ENCODE assay signal across 8 cellular contexts in the genomic region with DNA sequence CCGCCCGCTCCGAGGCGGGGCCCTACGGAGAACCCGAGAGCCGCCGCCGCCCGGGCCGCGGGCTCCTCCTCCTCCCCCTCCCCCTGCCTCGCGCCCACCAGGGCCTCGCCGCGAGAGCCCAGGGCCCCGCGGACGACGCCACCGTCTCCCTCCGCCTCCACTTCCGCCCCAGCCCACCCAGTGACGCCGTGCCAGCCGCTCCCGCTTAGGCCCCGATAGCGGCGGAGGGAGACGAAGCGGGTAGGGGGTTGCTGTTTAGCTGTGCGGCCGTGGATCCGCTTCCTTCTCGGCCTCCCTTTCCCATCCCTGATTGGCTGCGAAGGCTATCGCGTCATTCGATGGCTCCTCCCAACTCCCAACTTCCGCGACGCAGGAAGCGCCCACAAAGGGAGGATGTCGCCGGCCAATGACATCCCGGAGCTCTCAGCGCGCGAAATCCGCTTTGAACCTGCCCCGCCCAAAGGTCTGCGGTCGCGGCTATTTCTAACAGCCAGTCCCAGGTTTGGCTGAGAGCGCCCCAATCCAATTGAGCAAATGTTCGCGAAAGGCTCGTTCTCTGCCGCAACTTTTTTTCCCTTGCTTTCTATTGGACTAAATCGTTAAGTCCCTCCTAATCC. TPM values are rescaled to one million over a fixed set of nuclear protein-coding genes. Genes with fewer than 3 reads are reported as not detected.
A peak's percentile ranks its signal among the peaks of the same experiment; 100 is the strongest.
DNase-seq lines count a peak whose midpoint lies in the region; ATAC-seq and TF ChIP-seq lines count a peak whose summit lies in the region.

A gene (minus strand): TSS at position 277 of the 617 bp plus-strand sequence. CDS start 304 bp downstream, outside the sequence.

- H3K27me3 ChIP-seq in BLaER1: no peaks in the 10 kb centered on the region

- H4K20me1 ChIP-seq in BLaER1: peaks cover 35% of the 10 kb centered on the region

- peak within 1 kb of the TSS; percentile 94 for H3K9ac ChIP-seq in BLaER1

- ATAC-seq in GM19328 (IDR thresholded peaks at IDR 0.05; ENCODE audit: unreplicated experiment) (peak; percentile 64), HG03520 (IDR thresholded peaks at IDR 0.05; ENCODE audit: unreplicated experiment) (peak; percentile 71), left colon (peak; percentile 86)

- intact Hi-C loops in left colon (cut with DNase I, micrococcal nuclease): no loop called here

- H3K9me3 ChIP-seq in BLaER1: no peaks in the 10 kb centered on the region

- H3K4me3 ChIP-seq in BLaER1: peak within 1 kb of the TSS; percentile 96
- peak within 1 kb of the TSS; percentile 89 for H3K4me3 ChIP-seq in coronary artery

- H3K27me3 Mint-ChIP-seq in activated CD4-positive, alpha-beta T cell treated with anti-CD3 and anti-CD28 coated beads, Interleukin-2, amount 10 ng/mL, durations not matched to agents 7 days and 5 days: no peaks in the 10 kb centered on the region

- peaks cover 49% of the 10 kb centered on the region for H3K36me3 Mint-ChIP-seq in activated CD4-positive, alpha-beta T cell treated with anti-CD3 and anti-CD28 coated beads, Interleukin-2, amount 10 ng/mL, durations not matched to agents 7 days and 5 days (ENCODE audit: low read depth)

- TF ChIP-seq CTCF in coronary artery (IDR thresholded peaks at IDR 0.05): no peak

- CTCF ChIA-PET in activated CD4-positive, alpha-beta T cell treated with anti-CD3 and anti-CD28 coated beads, Interleukin-2, amount 10 ng/mL, durations not matched to agents 7 days and 5 days (lab: Charles Lee): interaction anchor here (0.6 to 1.6 kb wide), 10 partner anchors 10 to 722 kb away, joined by 3 to 7 read pairs (median 4); a partner anchor contains a TSS

- POLR2A ChIA-PET in activated CD4-positive, alpha-beta T cell treated with anti-CD3 and anti-CD28 coated beads, Interleukin-2, amount 10 ng/mL, durations not matched to agents 7 days and 5 days (lab: Charles Lee): interaction anchor here (0.6 to 1.2 kb wide), 4 partner anchors 27 to 722 kb away, joined by 3 to 5 read pairs (median 3); a partner anchor contains a TSS

- H3K4me1 ChIP-seq in BLaER1: peaks cover 27% of the 10 kb centered on the region

- H3K9me3 Mint-ChIP-seq in activated CD4-positive, alpha-beta T cell treated with anti-CD3 and anti-CD28 coated beads, Interleukin-2, amount 10 ng/mL, durations not matched to agents 7 days and 5 days: no peaks in the 10 kb centered on the region

- H3K4me1 Mint-ChIP-seq in activated CD4-positive, alpha-beta T cell treated with anti-CD3 and anti-CD28 coated beads, Interleukin-2, amount 10 ng/mL, durations not matched to agents 7 days and 5 days: peaks cover 61% of the 10 kb centered on the region

- H3K27ac ChIP-seq in BLaER1: peak within 1 kb of the TSS; percentile 93
- peak within 1 kb of the TSS; percentile 98 to 99 for H3K27ac ChIP-seq in coronary artery

- peaks cover 29% of the 10 kb centered on the region for H3K36me3 ChIP-seq in BLaER1

- peak within 1 kb of the TSS; percentile 83 for H3K4me2 ChIP-seq in BLaER1

- H3K4me3 Mint-ChIP-seq in activated CD4-positive, alpha-beta T cell treated with anti-CD3 and anti-CD28 coated beads, Interleukin-2, amount 10 ng/mL, durations not matched to agents 7 days and 5 days: peak within 1 kb of the TSS; percentile 93

- H3K27ac Mint-ChIP-seq in activated CD4-positive, alpha-beta T cell treated with anti-CD3 and anti-CD28 coated beads, Interleukin-2, amount 10 ng/mL, durations not matched to agents 7 days and 5 days: peak within 1 kb of the TSS; percentile 100

- peak; percentile 100 for DNase-seq in NCI-H69 (lab: John Stamatoyannopoulos, UW)
- peak; percentile 99 for DNase-seq in activated CD4-positive, alpha-beta T cell treated with anti-CD3 and anti-CD28 coated beads, Interleukin-2, amount 10 ng/mL, durations not matched to agents 7 days and 5 days
- DNase-seq in coronary artery (ENCODE audit: low spot score): peak; percentile 98
- peak; percentile 97 to 98 for DNase-seq in left colon
- peak; percentile 97 for DNase-seq in stimulated activated CD4-positive, alpha-beta T cell treated with anti-CD3 and anti-CD28 coated beads, Interleukin-1b, Interleukin-23, amount 100 ng/mL, for 48 hours

RNA-seq across cellular contexts. Expression of the gene that starts here (rescaled TPM):
- 10 to 100 TPM; 51.6 to 71.2 TPM for total RNA-seq in activated CD4-positive, alpha-beta T cell treated with anti-CD3 and anti-CD28 coated beads, Interleukin-2, amount 10 ng/mL, durations not matched to agents 7 days and 5 days
- total RNA-seq in left colon: 10 to 100 TPM; 14.5 to 16.8 TPM

Comparison
In these comparisons a context has a peak if more than half of its experiments do, and no peak if none do; other contexts are left out.
1. Peak in every context shown above with its lines: DNase-seq, ATAC-seq, H3K4me3 ChIP-seq and H3K27ac ChIP-seq.